ENCODE assay signal across 24 cellular contexts in the genomic region with DNA sequence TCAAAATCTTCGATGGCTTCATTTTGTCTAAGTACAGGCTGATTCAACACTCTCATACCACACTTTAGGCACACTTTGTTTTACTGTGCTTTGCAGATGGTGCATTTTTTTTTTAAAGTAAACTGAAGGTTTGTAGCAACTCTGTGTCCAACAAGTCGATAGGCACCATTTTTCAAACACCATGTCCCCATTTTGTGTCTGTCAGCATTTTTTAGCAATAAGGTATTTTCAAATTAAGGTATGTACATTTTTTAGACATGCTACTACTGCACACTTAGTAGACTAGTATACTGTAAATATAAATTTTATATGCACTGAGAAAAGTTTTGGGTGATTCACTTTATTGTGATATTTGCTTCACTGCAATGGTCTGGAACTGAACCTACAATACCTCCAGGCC. TPM values are rescaled to one million over a fixed set of nuclear protein-coding genes. Genes with fewer than 3 reads are reported as not detected.
DNase-seq lines count a peak whose midpoint lies in the region; ATAC-seq, FAIRE-seq and TF ChIP-seq lines count a peak whose summit lies in the region.
"Had no signal": no experiment of that assay in that cellular context is flagged by ENCODE, and none has a peak within 500 bp of the region (broad histone marks: within the 10 kb centered on the region; RNA-seq: fewer than 3 reads in every experiment).

No MANE protein-coding gene starts in this region.

- TF ChIP-seq POLR2A in HepG2 (IDR thresholded peaks at IDR 0.05; ENCODE audit: insufficient read depth in 1 of 2, low read depth in 2 of 2, low read length in 2 of 2) (no peak), right lobe of liver (IDR thresholded peaks at IDR 0.05) (no peak), H1 (IDR thresholded peaks at IDR 0.05; ENCODE audit: control extremely low read depth in 1 of 2, low read depth in 2 of 2, low read length in 2 of 2) (no peak)

- TF ChIP-seq EP300 in HepG2 (IDR thresholded peaks at IDR 0.05; ENCODE audit: low read depth in 2 of 2, low read length in 2 of 2) (no peak), HepG2 (CRISPR knock-in tag; IDR thresholded peaks at IDR 0.05; ENCODE audit: borderline replicate concordance) (no peak), H1 (IDR thresholded peaks at IDR 0.05; ENCODE audit: borderline replicate concordance in 1 of 2, low read depth in 2 of 2, low read length in 2 of 2) (no peak)

- H3K56ac ChIP-seq in H1 (replicated peaks; ENCODE audit: insufficient read length, low read depth, low read length), result no peak overlapping the region

- H4K8ac ChIP-seq in H1 (ENCODE audit: extremely low read depth, insufficient read depth, low read length), result no peak overlapping the region

- peaks cover 27 to 30% of the 10 kb centered on the region in 2 donors for H3K36me3 Mint-ChIP-seq in CD14-positive monocyte

- no peaks in the 10 kb centered on the region for H3K23me2 ChIP-seq in H1 (ENCODE audit: low read depth, low read length)

- no peak overlapping the region for H3K4ac ChIP-seq in H1 (replicated peaks; ENCODE audit: insufficient read length, low read depth, low read length)

- peaks cover 8% of the 10 kb centered on the region for H3K79me1 ChIP-seq in H1 (ENCODE audit: low read depth, low read length)

- in situ Hi-C loops in HepG2 (cut with HindIII; ENCODE audit: extremely low pct_ligation_motif_present, low pct_unique_long_range_greater_than_20kb), result no loop called here
- in situ Hi-C loops in Panc1 (cut with HindIII; ENCODE audit: low pct_unique_long_range_greater_than_20kb, low sequenced_read_pairs), result no loop called here

- no peak overlapping the region for H2BK120ac ChIP-seq in H1 (replicated peaks; ENCODE audit: low read depth, low read length)

- TF ChIP-seq CTCF in HepG2 (CRISPR knock-in tag; IDR thresholded peaks at IDR 0.05) (no peak), right lobe of liver (IDR thresholded peaks at IDR 0.05) (no peak), Panc1 (IDR thresholded peaks at IDR 0.05) (no peak), H1 (IDR thresholded peaks at IDR 0.05; ENCODE audit: control extremely low read depth in 1 of 3, insufficient read depth in 1 of 3, low read depth in 1 of 3, low read length in 3 of 3) (no peak), CD14-positive monocyte (IDR thresholded peaks at IDR 0.05) (no peak)

- H3K4me3 Mint-ChIP-seq in CD14-positive monocyte, result no peak overlapping the region
- H3K4me3 Mint-ChIP-seq: CD8-positive, alpha-beta T cell; HFFc6 had no signal

- no peak overlapping the region for H3K14ac ChIP-seq in H1 (ENCODE audit: insufficient read length)

- no peak overlapping the region for H3K23ac ChIP-seq in H1 (ENCODE audit: insufficient read length)

- H4K5ac ChIP-seq in H1 (ENCODE audit: insufficient read length, low read depth, low read length), result no peak overlapping the region

- H3K36me3 ChIP-seq in HepG2 (replicated peaks in 1 of 2; ENCODE audit: control insufficient read depth in 1 of 2, insufficient read depth in 2 of 2, low read length in 2 of 2) (peaks cover 0 to 11% of the 10 kb centered on the region in 2 experiments; a peak in 4 of 5 replicates), right lobe of liver (peaks cover 0 to 2% (median under 1%) of the 10 kb centered on the region in 4 donors), Panc1 (ENCODE audit: control insufficient read depth, insufficient read depth, low read length) (0 out of 2 replicates have a peak, but pooled peaks cover 2% of the 10 kb centered on the region), H1 (ENCODE audit: control insufficient read depth in 2 of 4, insufficient read depth in 4 of 4, low read length in 3 of 4) (peaks cover 0 to 13% (median 0%) of the 10 kb centered on the region in 4 experiments; a peak in 1 of 8 replicates)
- H3K36me3 ChIP-seq: BE2C had no signal

- H4K20me1 ChIP-seq in HepG2 (ENCODE audit: insufficient read depth, low read length) (peaks cover 12% of the 10 kb centered on the region), H1 (replicated peaks in 1 of 2; ENCODE audit: control insufficient read depth in 1 of 2, insufficient read depth in 2 of 2, low read length in 2 of 2) (peaks cover 0 to 7% of the 10 kb centered on the region in 2 experiments)

- DNase-seq in HepG2 (ENCODE audit: low spot score), result no peak
- no peak for DNase-seq in right lobe of liver
- DNase-seq in Panc1 (ENCODE audit: low read depth, low spot score), result no peak
- DNase-seq in H1 (ENCODE audit: low read depth in 1 of 2, low spot score in 2 of 2), result no peak
- no peak for DNase-seq in mesenteric fat pad (ENCODE audit: low spot score)
- DNase-seq in CD14-positive monocyte (ENCODE audit: low spot score), result no peak
- no peak for DNase-seq in activated CD8-positive, alpha-beta memory T cell treated with anti-CD3 and anti-CD28 coated beads, Interleukin-2, amount 50 U/mL, for 4 hours
- no peak for DNase-seq in activated effector memory CD4-positive, alpha-beta T cell treated with Interleukin-2 at 50 U/mL for 16 hours
- DNase-seq: ACHN; AML-193; BE2C; Caco-2; CD8-positive, alpha-beta T cell; DMS153; DND-41; GM23248; HFFc6 had no signal

- H3K27ac Mint-ChIP-seq in CD14-positive monocyte, result no peak overlapping the region
- H3K27ac Mint-ChIP-seq: CD8-positive, alpha-beta T cell; HFFc6 had no signal

- H2BK5ac ChIP-seq in H1 (ENCODE audit: low read depth, low read length), result no peak overlapping the region

- no peak overlapping the region for H2AK5ac ChIP-seq in H1 (ENCODE audit: low read depth, low read length)

- H4K91ac ChIP-seq in H1 (replicated peaks; ENCODE audit: insufficient read length, low read length), result no peak overlapping the region

- intact Hi-C loops in HepG2 (cut with micrococcal nuclease; ENCODE audit: unreplicated experiment) (no loop called here), right lobe of liver (cut with DNase I) (no loop called here), Panc1 (cut with micrococcal nuclease; ENCODE audit: unreplicated experiment) (no loop called here), CD14-positive monocyte (cut with micrococcal nuclease) (no loop called here)

- POLR2A ChIA-PET in HepG2 (lab: Yijun Ruan, JAX), result no interaction called here
- POLR2A ChIA-PET in Panc1 (lab: Charles Lee), result no interaction called here
- POLR2A ChIA-PET in H1 (lab: Charles Lee; ENCODE audit: partially characterized antibody), result no interaction called here

- H2AFZ ChIP-seq in HepG2 (ENCODE audit: low read length), result no peak overlapping the region
- H2AFZ ChIP-seq in H1 (ENCODE audit: low read length), result no peak overlapping the region
- H2AFZ ChIP-seq: GM23248 had no signal

- ATAC-seq in HepG2 (no peak), right lobe of liver (no peak), Panc1 (no peak)
- ATAC-seq: CD8-positive, alpha-beta T cell; GM12878 had no signal

- no peak overlapping the region for H2BK20ac ChIP-seq in H1 (ENCODE audit: low read length)

- peaks cover 62% of the 10 kb centered on the region for H3K79me2 ChIP-seq in HepG2 (ENCODE audit: insufficient read depth, low read length)
- H3K79me2 ChIP-seq in H1 (ENCODE audit: control insufficient read depth in 1 of 2, insufficient read depth in 2 of 2, low read length in 2 of 2), result peaks cover 0 to 64% of the 10 kb centered on the region in 2 experiments; a peak in 3 of 4 replicates

- BruUV-seq in HepG2 (replicated peaks; lab: Mats Ljungman, UMichigan) (no TSS peak), Panc1 (replicated peaks; lab: Mats Ljungman, UMichigan) (TSS peak; percentile 28)

- peaks cover 0 to 13% (median 5%) of the 10 kb centered on the region in 7 donors for H3K9me3 Mint-ChIP-seq in CD14-positive monocyte
- H3K9me3 Mint-ChIP-seq: HFFc6 had no signal

- CTCF ChIA-PET in HepG2 (lab: Yijun Ruan, JAX; ENCODE audit: low intra/inter-chr PET ratio, low total read pairs), result no interaction called here
- CTCF ChIA-PET in Panc1 (lab: Charles Lee), result no interaction called here
- CTCF ChIA-PET in H1 (lab: Charles Lee; ENCODE audit: partially characterized antibody), result interaction anchor here (0.5 to 1.6 kb wide), 3 partner anchors 14 to 1003 kb away, joined by 3 to 5 read pairs (median 3); no protein-coding TSS in a partner anchor

- no peaks in the 10 kb centered on the region for H3K27me3 ChIP-seq in HepG2 (ENCODE audit: control insufficient read depth in 1 of 2, insufficient read depth in 2 of 2, low read length in 2 of 2)
- H3K27me3 ChIP-seq in right lobe of liver, result no peaks in the 10 kb centered on the region
- H3K27me3 ChIP-seq in Panc1 (ENCODE audit: control insufficient read depth, insufficient read depth, low read length), result no peaks in the 10 kb centered on the region
- H3K27me3 ChIP-seq in H1 (replicated peaks in 1 of 4; ENCODE audit: control insufficient read depth in 3 of 4, extremely low read depth in 1 of 4, insufficient read depth in 3 of 4, low read length in 3 of 4), result no peaks in the 10 kb centered on the region
- H3K27me3 ChIP-seq: BE2C; BLaER1 treated with 17β-estradiol and CSF1 and Interleukin-3, amounts not matched to agents 10 nM and 100 nM had no signal

- H3K27ac ChIP-seq in HepG2 (ENCODE audit: extremely low read length, insufficient read depth, low read length) (no peak overlapping the region), right lobe of liver (no peak overlapping the region), Panc1 (ENCODE audit: low read length) (no peak overlapping the region), H1 (ENCODE audit: low read depth, low read length) (no peak overlapping the region)
- H3K27ac ChIP-seq: 22Rv1; BLaER1 treated with 17β-estradiol and CSF1 and Interleukin-3, amounts not matched to agents 10 nM and 100 nM; GM23248 had no signal

- H3K27me3 Mint-ChIP-seq in CD14-positive monocyte (ENCODE audit: low read depth in 3 of 3), result no peaks in the 10 kb centered on the region

- no peak overlapping the region for H3K4me2 ChIP-seq in HepG2 (ENCODE audit: low read depth, low read length)
- no peak overlapping the region for H3K4me2 ChIP-seq in H1 (ENCODE audit: insufficient read depth in 1 of 2, low read depth in 2 of 2, low read length in 2 of 2)
- H3K4me2 ChIP-seq: BLaER1 treated with 17β-estradiol and CSF1 and Interleukin-3, amounts not matched to agents 10 nM and 100 nM had no signal

- 91% methylated on average over 2 of the region's 2 CpGs for WGBS in HepG2 (ENCODE audit: low lambda C conversion rate)
- WGBS in right lobe of liver (ENCODE audit: insufficient coverage, low coverage, low lambda C conversion rate, missing lambda C conversion rate), result 77% methylated on average over 2 of the region's 2 CpGs
- WGBS in H1 (ENCODE audit: extremely low coverage in 1 of 2, insufficient coverage in 1 of 2, insufficient read length in 1 of 2, insufficient replicate concordance in 2 of 2, low coverage in 1 of 2, low lambda C conversion rate in 2 of 2, missing lambda C conversion rate in 1 of 2), 2 experiments, result 86% methylated on average over 2 of the region's 2 CpGs; no CpG with 5 or more reads in 1 of the 2 experiments

- H3K4me1 Mint-ChIP-seq in CD14-positive monocyte, result peaks cover 3% of the 10 kb centered on the region

- H3K18ac ChIP-seq in H1 (ENCODE audit: extremely low read depth, low read length), result no peak overlapping the region

- no peak overlapping the region for H2BK15ac ChIP-seq in H1 (ENCODE audit: low read length)

- no peak overlapping the region for H3K4me3 ChIP-seq in HepG2 (replicated peaks in 1 of 3; ENCODE audit: insufficient read depth in 1 of 3, low read depth in 2 of 3, low read length in 3 of 3)
- no peak overlapping the region for H3K4me3 ChIP-seq in right lobe of liver
- H3K4me3 ChIP-seq in Panc1 (ENCODE audit: low read depth in 2 of 2, low read length in 2 of 2), result no peak overlapping the region
- no peak overlapping the region for H3K4me3 ChIP-seq in H1 (ENCODE audit: extremely low read depth in 1 of 4, insufficient read depth in 2 of 4, low read depth in 3 of 4, low read length in 4 of 4)
- H3K4me3 ChIP-seq: BLaER1 treated with 17β-estradiol and CSF1 and Interleukin-3, amounts not matched to agents 10 nM and 100 nM; GM12878; GM23248; HAP-1 had no signal

- H3K4me1 ChIP-seq in HepG2 (ENCODE audit: insufficient read depth, low read length) (no peaks in the 10 kb centered on the region), right lobe of liver (no peaks in the 10 kb centered on the region), Panc1 (ENCODE audit: control insufficient read depth, insufficient read depth, low read length) (no peaks in the 10 kb centered on the region), H1 (replicated peaks in 1 of 4; ENCODE audit: control insufficient read depth in 3 of 4, insufficient read depth in 4 of 4, low read length in 3 of 4) (peaks cover 0 to 5% (median 0%) of the 10 kb centered on the region in 4 experiments; a peak in 1 of 7 replicates)
- H3K4me1 ChIP-seq: BE2C; BLaER1 treated with 17β-estradiol and CSF1 and Interleukin-3, amounts not matched to agents 10 nM and 100 nM; Caco-2 had no signal

- no peak overlapping the region for H2BK12ac ChIP-seq in H1 (ENCODE audit: low read depth, low read length)

- no peak overlapping the region for H3K9ac ChIP-seq in HepG2 (ENCODE audit: insufficient read depth, low read depth, low read length)
- no peak overlapping the region for H3K9ac ChIP-seq in H1 (replicated peaks in 1 of 4; ENCODE audit: extremely low read depth in 1 of 4, low read depth in 3 of 4, low read length in 3 of 4)
- H3K9ac ChIP-seq: BLaER1 treated with 17β-estradiol and CSF1 and Interleukin-3, amounts not matched to agents 10 nM and 100 nM; GM23248 had no signal

- H3K9me3 ChIP-seq in HepG2 (ENCODE audit: low read length), result no peaks in the 10 kb centered on the region
- H3K9me3 ChIP-seq in right lobe of liver, result no peaks in the 10 kb centered on the region
- H3K9me3 ChIP-seq in Panc1 (ENCODE audit: control insufficient read depth, insufficient read depth, low read depth, low read length), result no peaks in the 10 kb centered on the region
- H3K9me3 ChIP-seq in H1 (ENCODE audit: insufficient read depth in 2 of 2, low read depth in 1 of 2, low read length in 1 of 2), result no peaks in the 10 kb centered on the region
- H3K9me3 ChIP-seq: BE2C, Caco-2, HAP-1 had no signal

- FAIRE-seq in HepG2 (lab: Jason Lieb, UNC), result no peak
- FAIRE-seq in H1 (lab: Jason Lieb, UNC), result no peak
- FAIRE-seq: A204.1, GM12878, GM19239, H54 had no signal

- TF ChIP-seq RAD21 in HepG2 (CRISPR knock-in tag; IDR thresholded peaks at IDR 0.05) (no peak), H1 (IDR thresholded peaks at IDR 0.05 in 1 of 2, conservative IDR thresholded peaks at IDR 0.05 in 1 of 2; ENCODE audit: low read depth in 2 of 2, low read length in 2 of 2) (no peak)

RNA-seq across cellular contexts. Expression of a gene that starts 44.4 kb away (rescaled TPM):
- 84.8 and 135 TPM in 2 replicates for total RNA-seq in HepG2 (2016; rRNA removed; fragmentation: Illumina TruSeq; extraction: Trizol)
- 78.0 and 80.0 TPM in 2 replicates for total RNA-seq in HepG2 (2016; cell fraction: cytosol; rRNA removed; fragmentation: Illumina TruSeq; extraction: Trizol; ENCODE audit: low read depth)
- total RNA-seq in HepG2 (2016; cell fraction: insoluble cytoplasmic fraction; rRNA removed; fragmentation: Illumina TruSeq; extraction: Trizol), result 78.3 and 142 TPM in 2 replicates
- 42.7 and 44.3 TPM in 2 replicates for total RNA-seq in HepG2 (2016; cell fraction: membrane; rRNA removed; fragmentation: Illumina TruSeq; extraction: Trizol)
- total RNA-seq in HepG2 (2016; cell fraction: nucleus; rRNA removed; fragmentation: Illumina TruSeq; extraction: Trizol), result 69.9 and 72.4 TPM in 2 replicates
- 26.4 and 28.6 TPM in 2 replicates for polyA plus RNA-seq in HepG2 (2011; rRNA removed)
- 19.7 and 32.1 TPM in 2 replicates for polyA plus RNA-seq in HepG2 (2011; cell fraction: cytosol; rRNA removed)
- 18.3 and 19.1 TPM in 2 replicates for polyA plus RNA-seq in HepG2 (2011; cell fraction: nucleus; rRNA removed)
- polyA plus RNA-seq in HepG2 (2012), result 33.2 and 53.6 TPM in 2 replicates
- polyA plus RNA-seq in HepG2 (2016; cell fraction: cytosol; fragmentation: Illumina TruSeq; extraction: Trizol; ENCODE audit: low read depth), result 11.5 and 11.9 TPM in 2 replicates
- 103 and 106 TPM in 2 replicates for polyA plus RNA-seq in HepG2 (2016; cell fraction: insoluble cytoplasmic fraction; fragmentation: Illumina TruSeq; extraction: Trizol; ENCODE audit: low read depth)
- 13.1 and 13.3 TPM in 2 replicates for polyA plus RNA-seq in HepG2 (2016; cell fraction: membrane; fragmentation: Illumina TruSeq; extraction: Trizol; ENCODE audit: low read depth)
- polyA plus RNA-seq in HepG2 (2016; cell fraction: nucleus; fragmentation: Illumina TruSeq; extraction: Trizol; ENCODE audit: insufficient read depth, low read depth), result 46.6 and 57.0 TPM in 2 replicates
- polyA minus RNA-seq in HepG2 (2011; rRNA and poly(A)+ RNA removed; ENCODE audit: low replicate concordance), result 16.1 and 20.2 TPM in 2 replicates
- 34.1 and 44.2 TPM in 2 replicates for polyA minus RNA-seq in HepG2 (2011; cell fraction: cytosol; rRNA and poly(A)+ RNA removed)
- 145 and 169 TPM in 2 replicates for polyA minus RNA-seq in HepG2 (2011; cell fraction: nucleus; rRNA and poly(A)+ RNA removed)
- total RNA-seq in right lobe of liver, result 10 to 100 TPM; 18.6 to 61.4 (median 22.9) TPM
- 43.3 TPM for total RNA-seq in Panc1 (2021; ENCODE audit: unreplicated experiment)
- polyA plus RNA-seq in Panc1 (2012; ENCODE audit: insufficient read length), result 25.8 TPM
- total RNA-seq in H1 (2021; fragmentation: NEBNext Ultra II Directional; extraction: Animal tissue kit (Norgen Biotek cat#: 25700)), result 63.4 and 63.7 TPM in 2 replicates
- polyA plus RNA-seq in H1 (2011; rRNA removed), result 19.2 and 22.7 TPM in 2 replicates
- polyA plus RNA-seq in H1 (2011; cell fraction: cytosol; rRNA removed), result 55.3 TPM
- polyA plus RNA-seq in H1 (2011; cell fraction: nucleus; rRNA removed), result 11.5 TPM
- polyA plus RNA-seq in H1 (2012, experiment 1 of 2), result 22.0 to 40.2 TPM (median 29.6 TPM) in 4 replicates
- polyA plus RNA-seq in H1 (2012, experiment 2 of 2), result 2.8 TPM
- polyA plus RNA-seq in H1 (2013, experiment 1 of 2), result 46.6 TPM
- 46.7 TPM for polyA plus RNA-seq in H1 (2013, experiment 2 of 2)
- 28.3 and 36.6 TPM in 2 replicates for polyA minus RNA-seq in H1 (2011; rRNA and poly(A)+ RNA removed)
- polyA minus RNA-seq in H1 (2011; cell fraction: cytosol; rRNA and poly(A)+ RNA removed), result 21.4 TPM
- 74.0 TPM for polyA minus RNA-seq in H1 (2011; cell fraction: nucleus; rRNA and poly(A)+ RNA removed)
- total RNA-seq in mesenteric fat pad, result 30.8 TPM
- polyA plus RNA-seq in CD14-positive monocyte, result 10 to 100 TPM; 30.2 to 34.0 TPM

RNA-seq across cellular contexts. Expression of a gene that starts 44.8 kb away (rescaled TPM):
- 12.9 and 13.5 TPM in 2 replicates for total RNA-seq in HepG2 (2016; rRNA removed; fragmentation: Illumina TruSeq; extraction: Trizol)
- 4.3 and 8.4 TPM in 2 replicates for total RNA-seq in HepG2 (2016; cell fraction: cytosol; rRNA removed; fragmentation: Illumina TruSeq; extraction: Trizol; ENCODE audit: low read depth)
- total RNA-seq in HepG2 (2016; cell fraction: insoluble cytoplasmic fraction; rRNA removed; fragmentation: Illumina TruSeq; extraction: Trizol), result 12.8 and 17.3 TPM in 2 replicates
- total RNA-seq in HepG2 (2016; cell fraction: membrane; rRNA removed; fragmentation: Illumina TruSeq; extraction: Trizol), result 7.6 and 8.4 TPM in 2 replicates
- 41.7 and 43.4 TPM in 2 replicates for total RNA-seq in HepG2 (2016; cell fraction: nucleus; rRNA removed; fragmentation: Illumina TruSeq; extraction: Trizol)
- polyA plus RNA-seq in HepG2 (2011; rRNA removed), result 20.1 and 26.4 TPM in 2 replicates
- 9.4 and 12.2 TPM in 2 replicates for polyA plus RNA-seq in HepG2 (2011; cell fraction: cytosol; rRNA removed)
- polyA plus RNA-seq in HepG2 (2011; cell fraction: nucleus; rRNA removed), result 15.7 and 19.1 TPM in 2 replicates
- 10.0 and 12.1 TPM in 2 replicates for polyA plus RNA-seq in HepG2 (2012)
- 5.8 and 8.9 TPM in 2 replicates for polyA plus RNA-seq in HepG2 (2016; cell fraction: cytosol; fragmentation: Illumina TruSeq; extraction: Trizol; ENCODE audit: low read depth)
- 11.2 and 12.1 TPM in 2 replicates for polyA plus RNA-seq in HepG2 (2016; cell fraction: insoluble cytoplasmic fraction; fragmentation: Illumina TruSeq; extraction: Trizol; ENCODE audit: low read depth)
- polyA plus RNA-seq in HepG2 (2016; cell fraction: membrane; fragmentation: Illumina TruSeq; extraction: Trizol; ENCODE audit: low read depth), result 11.3 and 14.5 TPM in 2 replicates
- polyA plus RNA-seq in HepG2 (2016; cell fraction: nucleus; fragmentation: Illumina TruSeq; extraction: Trizol; ENCODE audit: insufficient read depth, low read depth), result 15.6 and 19.3 TPM in 2 replicates
- polyA minus RNA-seq in HepG2 (2011; rRNA and poly(A)+ RNA removed; ENCODE audit: low replicate concordance), result 76.1 and 285 TPM in 2 replicates
- polyA minus RNA-seq in HepG2 (2011; cell fraction: cytosol; rRNA and poly(A)+ RNA removed), result 16.7 and 35.9 TPM in 2 replicates
- polyA minus RNA-seq in HepG2 (2011; cell fraction: nucleus; rRNA and poly(A)+ RNA removed), result 211 and 318 TPM in 2 replicates
- total RNA-seq in right lobe of liver, result 10 to 100 TPM in 3 of 6 experiments, 1 to 10 TPM in 3; 7.9 to 15.6 (median 11.9) TPM
- 40.2 TPM for total RNA-seq in Panc1 (2021; ENCODE audit: unreplicated experiment)
- 22.8 TPM for polyA plus RNA-seq in Panc1 (2012; ENCODE audit: insufficient read length)
- total RNA-seq in H1 (2021; fragmentation: NEBNext Ultra II Directional; extraction: Animal tissue kit (Norgen Biotek cat#: 25700)), result 29.4 and 29.6 TPM in 2 replicates
- 8.5 and 9.7 TPM in 2 replicates for polyA plus RNA-seq in H1 (2011; rRNA removed)
- 9.0 TPM for polyA plus RNA-seq in H1 (2011; cell fraction: cytosol; rRNA removed)
- polyA plus RNA-seq in H1 (2011; cell fraction: nucleus; rRNA removed), result 28.9 TPM
- 8.2 to 12.8 TPM (median 9.4 TPM) in 4 replicates for polyA plus RNA-seq in H1 (2012, experiment 1 of 2)
- polyA plus RNA-seq in H1 (2012, experiment 2 of 2), result 1.4 TPM
- 10.5 TPM for polyA plus RNA-seq in H1 (2013, experiment 1 of 2)
- 11.4 TPM for polyA plus RNA-seq in H1 (2013, experiment 2 of 2)
- polyA minus RNA-seq in H1 (2011; rRNA and poly(A)+ RNA removed), result 69.0 and 69.1 TPM in 2 replicates
- 17.1 TPM for polyA minus RNA-seq in H1 (2011; cell fraction: cytosol; rRNA and poly(A)+ RNA removed)
- polyA minus RNA-seq in H1 (2011; cell fraction: nucleus; rRNA and poly(A)+ RNA removed), result 272 TPM
- 28.1 TPM for total RNA-seq in mesenteric fat pad
- 1 to 10 TPM; 2.3 to 3.5 TPM for polyA plus RNA-seq in CD14-positive monocyte
